ENCODE assay signal across 8 cellular contexts in the genomic region with DNA sequence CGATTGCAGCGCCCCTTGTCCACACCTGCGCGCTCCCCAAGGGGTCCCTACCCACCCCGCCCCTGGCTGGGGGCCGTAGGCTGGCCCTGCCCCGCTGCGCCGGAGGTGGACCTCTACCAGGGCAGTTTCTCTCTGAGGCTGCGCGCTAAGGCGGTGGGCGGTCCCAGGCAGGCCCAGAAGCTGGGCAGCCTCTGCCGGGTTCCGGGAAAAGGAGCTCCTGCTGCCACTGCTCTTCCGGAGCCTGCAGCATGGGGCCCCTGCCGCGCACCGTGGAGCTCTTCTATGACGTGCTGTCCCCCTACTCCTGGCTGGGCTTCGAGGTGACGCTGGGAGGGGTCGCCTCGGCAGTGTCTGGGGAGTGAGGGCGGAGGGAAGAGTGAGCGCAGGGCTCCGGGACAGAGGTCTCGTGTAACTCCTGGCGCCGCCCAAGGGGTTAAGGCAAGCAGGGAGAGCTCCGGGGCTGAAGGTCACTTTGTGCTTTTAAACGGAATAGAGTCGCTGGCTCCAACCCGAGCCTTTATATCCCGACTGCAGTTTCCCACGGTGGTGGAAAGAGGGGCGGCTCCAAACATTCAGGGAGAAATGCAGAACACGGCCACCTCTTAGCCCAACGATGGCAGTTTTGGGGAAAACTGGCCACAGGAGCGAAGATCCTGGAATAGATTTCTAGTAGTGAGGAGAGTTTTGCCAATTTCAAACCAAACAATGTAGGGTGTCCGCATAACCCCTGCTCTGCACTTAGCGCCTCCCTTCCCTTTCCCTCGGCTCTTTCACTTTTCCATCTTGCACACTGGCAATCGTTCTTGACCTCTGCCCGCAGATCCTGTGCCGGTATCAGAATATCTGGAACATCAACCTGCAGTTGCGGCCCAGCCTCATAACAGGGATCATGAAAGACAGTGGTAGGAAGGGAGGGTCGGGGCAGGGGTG. TPM values are rescaled to one million over a fixed set of nuclear protein-coding genes. Genes with fewer than 3 reads are reported as not detected.
DNase-seq lines count a peak whose midpoint lies in the region; ATAC-seq and TF ChIP-seq lines count a peak whose summit lies in the region.

A gene (plus strand): TSS at position 176 of the 930 bp plus-strand sequence. CDS start 73 bp downstream, at position 249.

- no peaks in the 10 kb centered on the region for H3K27me3 ChIP-seq in RWPE2 (ENCODE audit: insufficient read depth, poor library complexity, severe bottlenecking)

- H3K36me3 ChIP-seq in RWPE2 (ENCODE audit: low read depth): peaks cover 27% of the 10 kb centered on the region

- H3K36me3 Mint-ChIP-seq in nephron progenitor cell (ENCODE audit: low read depth): peaks cover 11% of the 10 kb centered on the region

- peaks cover 11% of the 10 kb centered on the region for H3K4me1 ChIP-seq in RWPE2 (ENCODE audit: insufficient read depth, poor library complexity, severe bottlenecking)

- H3K27ac Mint-ChIP-seq in nephron progenitor cell: peak within 1 kb of the TSS; percentile 68
- peak within 1 kb of the TSS; percentile 99 for H3K27ac Mint-ChIP-seq in stimulated activated naive CD8-positive, alpha-beta T cell treated with anti-CD3 and anti-CD28 coated beads, Interleukin-15, amount 100 ng/mL, for 72 hours

- DNase-seq in DMS153 treated with DMSO at 0.1 percent for 48 hours (lab: John Stamatoyannopoulos, UW; ENCODE audit: unreplicated experiment) (peak; percentile 35), HuH-7 (ENCODE audit: low spot score) (peak; percentile 83), RWPE2 (ENCODE audit: low spot score) (peak; percentile 75), fibroblast of the aortic adventitia (ENCODE audit: low read depth) (peak; percentile 63), nephron progenitor cell (peak; percentile 80)
- DNase-seq in activated effector memory CD4-positive, alpha-beta T cell treated with Interleukin-2 at 50 U/mL for 16 hours: peak; percentile 79
- DNase-seq in stimulated activated naive CD8-positive, alpha-beta T cell treated with anti-CD3 and anti-CD28 coated beads, Interleukin-15, amount 100 ng/mL, for 72 hours: peak; percentile 70 to 84

- H3K4me3 ChIP-seq in RWPE2 (ENCODE audit: severe bottlenecking): peak within 1 kb of the TSS; percentile 84
- peak within 1 kb of the TSS; percentile 77 for H3K4me3 ChIP-seq in fibroblast of the aortic adventitia (ENCODE audit: low read depth, low read length)

- peak within 1 kb of the TSS; percentile 2 for H3K27ac ChIP-seq in RWPE2 (ENCODE audit: poor library complexity, severe bottlenecking)

- peaks cover 10% of the 10 kb centered on the region for H3K27me3 Mint-ChIP-seq in nephron progenitor cell (ENCODE audit: low read depth, poor library complexity)
- no peaks in the 10 kb centered on the region for H3K27me3 Mint-ChIP-seq in stimulated activated naive CD8-positive, alpha-beta T cell treated with anti-CD3 and anti-CD28 coated beads, Interleukin-15, amount 100 ng/mL, for 72 hours

- TF ChIP-seq CTCF in RWPE2 (IDR thresholded peaks at IDR 0.05; ENCODE audit: poor library complexity, severe bottlenecking): no peak
- no peak for TF ChIP-seq CTCF in fibroblast of the aortic adventitia (IDR thresholded peaks at IDR 0.05; ENCODE audit: insufficient read depth, low read length)
- TF ChIP-seq CTCF in nephron progenitor cell (IDR thresholded peaks at IDR 0.05): no peak

- peak within 1 kb of the TSS; percentile 92 for H3K4me3 Mint-ChIP-seq in nephron progenitor cell
- peak within 1 kb of the TSS; percentile 95 to 96 for H3K4me3 Mint-ChIP-seq in stimulated activated naive CD8-positive, alpha-beta T cell treated with anti-CD3 and anti-CD28 coated beads, Interleukin-15, amount 100 ng/mL, for 72 hours

- H3K9me3 Mint-ChIP-seq in nephron progenitor cell: no peaks in the 10 kb centered on the region
- H3K9me3 Mint-ChIP-seq in stimulated activated naive CD8-positive, alpha-beta T cell treated with anti-CD3 and anti-CD28 coated beads, Interleukin-15, amount 100 ng/mL, for 72 hours: peaks cover 5 to 7% of the 10 kb centered on the region in 2 donors

- ATAC-seq in GM21515 (IDR thresholded peaks at IDR 0.05; ENCODE audit: unreplicated experiment): peak; percentile 98
- peak; percentile 97 for ATAC-seq in RWPE2 (ENCODE audit: low read depth)
- ATAC-seq in stimulated activated naive CD8-positive, alpha-beta T cell treated with anti-CD3 and anti-CD28 coated beads, Interleukin-15, amount 100 ng/mL, for 72 hours: peak; percentile 98

- no peaks in the 10 kb centered on the region for H3K9me3 ChIP-seq in RWPE2 (ENCODE audit: severe bottlenecking)

- H3K4me1 Mint-ChIP-seq in nephron progenitor cell: peaks cover 22% of the 10 kb centered on the region
- peaks cover 53% of the 10 kb centered on the region for H3K4me1 Mint-ChIP-seq in stimulated activated naive CD8-positive, alpha-beta T cell treated with anti-CD3 and anti-CD28 coated beads, Interleukin-15, amount 100 ng/mL, for 72 hours

RNA-seq across cellular contexts. Expression of the gene that starts here (rescaled TPM):
- 53.3 and 91.9 TPM in 2 replicates for total RNA-seq in fibroblast of the aortic adventitia (ENCODE audit: low replicate concordance)

Comparison
In these comparisons a context has a peak if more than half of its experiments do, and no peak if none do; other contexts are left out.
1. Peak in every context shown above with its lines: DNase-seq, ATAC-seq, H3K4me3 ChIP-seq and H3K27ac ChIP-seq.